In genomic region chr4:110087116-110087708, GRCh38 we compare ENCODE assay signal across 9 cellular contexts.
DNase-seq lines count a peak whose midpoint lies in the region; ATAC-seq and TF ChIP-seq lines count a peak whose summit lies in the region.
"Had no signal": no experiment of that assay in that cellular context is flagged by ENCODE, and none has a peak within 500 bp of the region (broad histone marks: within the 10 kb centered on the region; RNA-seq: fewer than 3 reads in every experiment).

No MANE protein-coding gene starts in this region.

- no peaks in the 10 kb centered on the region for H3K36me3 ChIP-seq in fibroblast of lung (ENCODE audit: control insufficient read depth, insufficient read depth, low read length)
- no peaks in the 10 kb centered on the region for H3K36me3 ChIP-seq in transverse colon

- no peak overlapping the region for H3K4me3 ChIP-seq in fibroblast of lung (replicated peaks in 1 of 4; ENCODE audit: control extremely low read depth in 1 of 4, insufficient read depth in 1 of 4, low read depth in 3 of 4, low read length in 4 of 4)
- no peak overlapping the region for H3K4me3 ChIP-seq in transverse colon

- no peak overlapping the region for H3K4me2 ChIP-seq in fibroblast of lung (ENCODE audit: extremely low read depth, insufficient read depth, low read length)

- in situ Hi-C loops in transverse colon (cut with MboI; ENCODE audit: low pct_ligation_motif_present in 1 of 4, low pct_unique_long_range_greater_than_20kb in 1 of 4, low sequenced_read_pairs in 3 of 4) = no loop called here

- H3K79me2 ChIP-seq in fibroblast of lung (ENCODE audit: control insufficient read depth, insufficient read depth, low read length) = peaks cover 2% of the 10 kb centered on the region

- no peaks in the 10 kb centered on the region for H4K20me1 ChIP-seq in fibroblast of lung (ENCODE audit: control insufficient read depth, extremely low read depth, insufficient read depth, low read length)

- H2AFZ ChIP-seq in fibroblast of lung (ENCODE audit: low read length) = no peak overlapping the region

- ATAC-seq in HG03521 (IDR thresholded peaks at IDR 0.05; ENCODE audit: unreplicated experiment) = no peak
- ATAC-seq in HG03108 (IDR thresholded peaks at IDR 0.05; ENCODE audit: unreplicated experiment) = no peak

- TF ChIP-seq EP300 in transverse colon (IDR thresholded peaks at IDR 0.05; ENCODE audit: low read depth) = no peak

- TF ChIP-seq POLR2A in transverse colon (IDR thresholded peaks at IDR 0.05) = no peak

- H3K27me3 ChIP-seq in fibroblast of lung (ENCODE audit: control insufficient read depth, insufficient read depth, low read length) = no peaks in the 10 kb centered on the region
- no peaks in the 10 kb centered on the region for H3K27me3 ChIP-seq in transverse colon

- peak; percentile 6 for DNase-seq in stimulated activated CD4-positive, alpha-beta T cell treated with anti-CD3 and anti-CD28 coated beads, Interleukin-1b, Interleukin-23, amount 100 ng/mL, for 48 hours
- DNase-seq in stimulated activated CD4-positive, alpha-beta T cell treated with anti-CD3 and anti-CD28 coated beads, Interleukin-12 subunit alpha, Interleukin-12 subunit beta, amount 100 ng/mL, for 4 hours = no peak
- DNase-seq in NCI-H69 (lab: John Stamatoyannopoulos, UW) = peak; percentile 87
- DNase-seq in fibroblast of lung (ENCODE audit: low read depth in 2 of 2) = peak; percentile 84 to 93
- DNase-seq in transverse colon = no peak
- DNase-seq in NOMO-1 (lab: John Stamatoyannopoulos, UW; ENCODE audit: unreplicated experiment in 2 of 2) = no peak
- DNase-seq: immature natural killer cell had no signal

- TF ChIP-seq CTCF in fibroblast of lung (conservative IDR thresholded peaks at IDR 0.05 in 1 of 2, IDR thresholded peaks at IDR 0.05 in 1 of 2; ENCODE audit: low read depth in 1 of 2, low read length in 2 of 2) (no peak), transverse colon (IDR thresholded peaks at IDR 0.05) (no peak)

- H3K27ac ChIP-seq in fibroblast of lung (ENCODE audit: insufficient read depth, low read length) = no peak overlapping the region
- H3K27ac ChIP-seq in transverse colon = peak overlapping the region; percentile 33 to 79 (median 67)

- 33 to 39% methylated on average over 4 of the region's 4 CpGs for whole genome bisulfite sequencing in transverse colon (ENCODE audit: low coverage in 1 of 2), 2 donors

- H3K4me1 ChIP-seq in fibroblast of lung (ENCODE audit: control insufficient read depth, extremely low read depth, insufficient read depth, low read length) = peaks cover 7% of the 10 kb centered on the region
- H3K4me1 ChIP-seq in transverse colon = peaks cover 0 to 48% (median 32%) of the 10 kb centered on the region in 4 donors

- H3K9me3 ChIP-seq in fibroblast of lung (ENCODE audit: control insufficient read depth, insufficient read depth, low read depth, low read length) (no peaks in the 10 kb centered on the region), transverse colon (no peaks in the 10 kb centered on the region)

- intact Hi-C loops in transverse colon (cut with DNase I; ENCODE audit: low total_unique reads) = no loop called here

- H3K9ac ChIP-seq in fibroblast of lung (ENCODE audit: insufficient read depth, low read length) = no peak overlapping the region

Comparison
In these comparisons a context has a peak if more than half of its experiments do, and no peak if none do; other contexts are left out.
1. DNase-seq: peak in stimulated activated CD4-positive, alpha-beta T cell treated with anti-CD3 and anti-CD28 coated beads, Interleukin-1b, Interleukin-23, amount 100 ng/mL, for 48 hours (single experiment), NCI-H69 (single experiment) and fibroblast of lung (2 of 2); none in stimulated activated CD4-positive, alpha-beta T cell treated with anti-CD3 and anti-CD28 coated beads, Interleukin-12 subunit alpha, Interleukin-12 subunit beta, amount 100 ng/mL, for 4 hours (single experiment), transverse colon (single experiment) and NOMO-1 (0 of 2).